ENCODE assay signal across 15 cellular contexts in the genomic region with DNA sequence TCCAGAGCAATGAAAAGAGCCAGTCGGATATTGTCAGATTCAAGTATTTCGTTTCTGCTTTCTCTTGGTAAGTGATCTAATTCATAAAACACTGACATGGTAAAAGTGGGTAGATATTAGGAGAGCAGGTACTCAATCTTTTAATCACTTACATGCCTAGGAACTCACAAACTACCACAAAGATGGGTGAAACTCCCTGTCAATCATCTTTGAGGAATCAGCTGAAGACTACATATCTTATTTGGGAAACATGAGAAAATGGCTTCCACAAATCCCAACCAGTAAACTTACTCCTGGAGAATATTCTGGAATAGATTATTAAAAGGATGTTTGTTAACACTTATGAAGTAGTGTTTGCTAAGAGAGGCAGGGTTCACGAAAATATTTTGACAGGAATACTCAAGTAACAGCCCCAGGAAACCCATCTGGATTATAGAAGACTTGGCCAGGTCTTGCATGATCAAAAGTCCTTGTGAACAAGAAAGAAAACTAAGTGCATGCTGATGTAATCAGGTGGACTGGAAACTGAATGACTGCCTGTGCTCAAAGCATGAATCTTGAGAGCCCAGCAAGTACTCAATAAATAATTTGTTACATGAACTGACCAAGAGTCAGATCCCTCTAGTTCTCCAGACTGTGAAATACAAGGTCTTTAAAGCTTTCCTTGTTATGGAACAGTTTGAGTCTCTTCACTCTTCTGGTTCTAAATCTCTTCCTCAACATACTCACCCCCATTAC. TPM values are rescaled to one million over a fixed set of nuclear protein-coding genes. Genes with fewer than 3 reads are reported as not detected.
DNase-seq lines count a peak whose midpoint lies in the region; ATAC-seq and TF ChIP-seq lines count a peak whose summit lies in the region.
"Had no signal": no experiment of that assay in that cellular context is flagged by ENCODE, and none has a peak within 500 bp of the region (broad histone marks: within the 10 kb centered on the region; RNA-seq: fewer than 3 reads in every experiment).

No MANE protein-coding gene starts in this region.

- CTCF ChIA-PET in HEK293T (lab: Yijun Ruan, JAX), result no interaction called here

- H3K9me3 Mint-ChIP-seq in activated T-cell treated with anti-CD3 and anti-CD28 coated beads, Interleukin-2, amount 50 U/mL, for 72 hours, result no peaks in the 10 kb centered on the region
- no peaks in the 10 kb centered on the region for H3K9me3 Mint-ChIP-seq in activated naive CD8-positive, alpha-beta T cell treated with anti-CD3 and anti-CD28 coated beads, Interleukin-2, amount 50 U/mL, for 24 hours
- no peaks in the 10 kb centered on the region for H3K9me3 Mint-ChIP-seq in stimulated activated effector memory CD8-positive, alpha-beta T cell treated with anti-CD3 and anti-CD28 coated beads, Interleukin-12 subunit alpha, Interleukin-12 subunit beta, amount 100 ng/mL, for 72 hours
- H3K9me3 Mint-ChIP-seq: CD4-positive, alpha-beta memory T cell had no signal

- POLR2A ChIA-PET in HEK293T (lab: Yijun Ruan, JAX), result no interaction called here

- no peaks in the 10 kb centered on the region for H3K27me3 Mint-ChIP-seq in activated T-cell treated with anti-CD3 and anti-CD28 coated beads, Interleukin-2, amount 50 U/mL, for 72 hours (ENCODE audit: low read depth)
- H3K27me3 Mint-ChIP-seq in activated naive CD8-positive, alpha-beta T cell treated with anti-CD3 and anti-CD28 coated beads, Interleukin-2, amount 50 U/mL, for 24 hours, result no peaks in the 10 kb centered on the region
- H3K27me3 Mint-ChIP-seq: CD4-positive, alpha-beta memory T cell had no signal

- no peak for DNase-seq in activated T-cell treated with anti-CD3 and anti-CD28 coated beads, Interleukin-2, amount 50 U/mL, for 72 hours
- no peak for DNase-seq in activated T-cell treated with anti-CD3 and anti-CD28 coated beads, Interleukin-2, amount 50 U/mL, for 48 hours
- DNase-seq in HEK293T (ENCODE audit: extremely low spot score) (no peak), GM20000 (ENCODE audit: low spot score) (no peak), iPS-NIHi7 (ENCODE audit: extremely low spot score) (no peak)
- DNase-seq in activated naive CD8-positive, alpha-beta T cell treated with anti-CD3 and anti-CD28 coated beads, Interleukin-2, amount 50 U/mL, for 24 hours, result no peak
- DNase-seq in stimulated activated effector memory CD8-positive, alpha-beta T cell treated with anti-CD3 and anti-CD28 coated beads, Interleukin-12 subunit alpha, Interleukin-12 subunit beta, amount 100 ng/mL, for 72 hours (ENCODE audit: low spot score in 2 of 2), result no peak
- DNase-seq: CD4-positive, alpha-beta memory T cell; GF-D8; GM23248; NCI-H1417 treated with DMSO at 0.1 percent for 48 hours; NCI-H2029 treated with DMSO at 0.1 percent for 48 hours; Peyer's patch had no signal

- peaks cover 2 to 26% of the 10 kb centered on the region in 2 donors for H3K36me3 Mint-ChIP-seq in activated T-cell treated with anti-CD3 and anti-CD28 coated beads, Interleukin-2, amount 50 U/mL, for 72 hours (ENCODE audit: insufficient read depth in 2 of 2)
- peaks cover 50% of the 10 kb centered on the region for H3K36me3 Mint-ChIP-seq in activated naive CD8-positive, alpha-beta T cell treated with anti-CD3 and anti-CD28 coated beads, Interleukin-2, amount 50 U/mL, for 24 hours (ENCODE audit: low read depth)
- H3K36me3 Mint-ChIP-seq in stimulated activated effector memory CD8-positive, alpha-beta T cell treated with anti-CD3 and anti-CD28 coated beads, Interleukin-12 subunit alpha, Interleukin-12 subunit beta, amount 100 ng/mL, for 72 hours, result peaks cover 63% of the 10 kb centered on the region

- ATAC-seq in activated T-cell treated with anti-CD3 and anti-CD28 coated beads, Interleukin-2, amount 50 U/mL, for 72 hours (replicated peaks in 1 of 2), result no peak
- no peak for ATAC-seq in activated naive CD8-positive, alpha-beta T cell treated with anti-CD3 and anti-CD28 coated beads, Interleukin-2, amount 50 U/mL, for 24 hours
- ATAC-seq in stimulated activated effector memory CD8-positive, alpha-beta T cell treated with anti-CD3 and anti-CD28 coated beads, Interleukin-12 subunit alpha, Interleukin-12 subunit beta, amount 100 ng/mL, for 72 hours, result no peak
- ATAC-seq: A549, HCT116 had no signal

- H3K4me1 Mint-ChIP-seq in activated T-cell treated with anti-CD3 and anti-CD28 coated beads, Interleukin-2, amount 50 U/mL, for 72 hours (ENCODE audit: low read depth), result peaks cover 40% of the 10 kb centered on the region
- H3K4me1 Mint-ChIP-seq in activated naive CD8-positive, alpha-beta T cell treated with anti-CD3 and anti-CD28 coated beads, Interleukin-2, amount 50 U/mL, for 24 hours, result peaks cover 46% of the 10 kb centered on the region
- H3K4me1 Mint-ChIP-seq in stimulated activated effector memory CD8-positive, alpha-beta T cell treated with anti-CD3 and anti-CD28 coated beads, Interleukin-12 subunit alpha, Interleukin-12 subunit beta, amount 100 ng/mL, for 72 hours, result peaks cover 7% of the 10 kb centered on the region

- H3K27ac Mint-ChIP-seq in activated T-cell treated with anti-CD3 and anti-CD28 coated beads, Interleukin-2, amount 50 U/mL, for 72 hours, result peak overlapping the region; percentile 36
- peak overlapping the region; percentile 26 for H3K27ac Mint-ChIP-seq in activated naive CD8-positive, alpha-beta T cell treated with anti-CD3 and anti-CD28 coated beads, Interleukin-2, amount 50 U/mL, for 24 hours
- H3K27ac Mint-ChIP-seq in stimulated activated effector memory CD8-positive, alpha-beta T cell treated with anti-CD3 and anti-CD28 coated beads, Interleukin-12 subunit alpha, Interleukin-12 subunit beta, amount 100 ng/mL, for 72 hours, result peak overlapping the region; percentile 38

- H3K4me3 Mint-ChIP-seq in activated T-cell treated with anti-CD3 and anti-CD28 coated beads, Interleukin-2, amount 50 U/mL, for 72 hours, result no peak overlapping the region
- no peak overlapping the region for H3K4me3 Mint-ChIP-seq in activated naive CD8-positive, alpha-beta T cell treated with anti-CD3 and anti-CD28 coated beads, Interleukin-2, amount 50 U/mL, for 24 hours
- no peak overlapping the region for H3K4me3 Mint-ChIP-seq in stimulated activated effector memory CD8-positive, alpha-beta T cell treated with anti-CD3 and anti-CD28 coated beads, Interleukin-12 subunit alpha, Interleukin-12 subunit beta, amount 100 ng/mL, for 72 hours
- H3K4me3 Mint-ChIP-seq: CD4-positive, alpha-beta memory T cell had no signal

- TF ChIP-seq CTCF in GM20000 (IDR thresholded peaks at IDR 0.05; ENCODE audit: extremely low read depth, missing control alignments), result no peak

TF ChIP-seq in HEK293T, 16 proteins besides CTCF, POLR2A, EP300 and RAD21:
- TF ChIP-seq L3MBTL2 (conservative IDR thresholded peaks at IDR 0.05), result no peak
- TF ChIP-seq, protein P1, sequence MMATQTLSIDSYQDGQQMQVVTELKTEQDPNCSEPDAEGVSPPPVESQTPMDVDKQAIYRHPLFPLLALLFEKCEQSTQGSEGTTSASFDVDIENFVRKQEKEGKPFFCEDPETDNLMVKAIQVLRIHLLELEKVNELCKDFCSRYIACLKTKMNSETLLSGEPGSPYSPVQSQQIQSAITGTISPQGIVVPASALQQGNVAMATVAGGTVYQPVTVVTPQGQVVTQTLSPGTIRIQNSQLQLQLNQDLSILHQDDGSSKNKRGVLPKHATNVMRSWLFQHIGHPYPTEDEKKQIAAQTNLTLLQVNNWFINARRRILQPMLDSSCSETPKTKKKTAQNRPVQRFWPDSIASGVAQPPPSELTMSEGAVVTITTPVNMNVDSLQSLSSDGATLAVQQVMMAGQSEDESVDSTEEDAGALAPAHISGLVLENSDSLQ (IDR thresholded peaks at IDR 0.05), result peak; percentile 57; the same call in 1 of the 2 replicates

RNA-seq across cellular contexts. Expression of a gene that starts 15.5 kb away (rescaled TPM):
- 10 to 100 TPM; 86.7 to 92.2 TPM for total RNA-seq in activated T-cell treated with anti-CD3 and anti-CD28 coated beads, Interleukin-2, amount 50 U/mL, for 72 hours

RNA-seq across cellular contexts. Expression of a gene that starts 28.9 kb away (rescaled TPM):
- 100 to 1,000 TPM in 1 of 2 donors, 10 to 100 TPM in 1; 92.0 to 121 TPM for total RNA-seq in activated T-cell treated with anti-CD3 and anti-CD28 coated beads, Interleukin-2, amount 50 U/mL, for 72 hours
